Comparison of ENCODE assay signal across 12 cellular contexts in genomic region chr5:96734871-96735325, GRCh38.
A peak's percentile ranks its signal among the peaks of the same experiment; 100 is the strongest.
DNase-seq lines count a peak whose midpoint lies in the region; ATAC-seq and TF ChIP-seq lines count a peak whose summit lies in the region.
"Had no signal": no experiment of that assay in that cellular context is flagged by ENCODE, and none has a peak within 500 bp of the region (broad histone marks: within the 10 kb centered on the region; RNA-seq: fewer than 3 reads in every experiment).

No MANE protein-coding gene starts in this region.

- no peak for TF ChIP-seq POLR2A in uterus (IDR thresholded peaks at IDR 0.05)

- TF ChIP-seq CTCF in left ventricle myocardium inferior (IDR thresholded peaks at IDR 0.05; ENCODE audit: borderline replicate concordance) (no peak), upper lobe of right lung (IDR thresholded peaks at IDR 0.05) (no peak), uterus (IDR thresholded peaks at IDR 0.05) (no peak)

- peaks cover 42% of the 10 kb centered on the region for H3K36me3 Mint-ChIP-seq in T-cell

- intact Hi-C loops in left ventricle myocardium inferior (cut with micrococcal nuclease) (no loop called here), cardiac septum (cut with DNase I) (no loop called here), upper lobe of right lung (cut with DNase I) (no loop called here), uterus (cut with DNase I; ENCODE audit: low total_unique reads) (no loop called here)

- ATAC-seq in T-cell (replicated peaks in 1 of 4): no peak
- peak; percentile 28 for ATAC-seq in upper lobe of right lung
- no peak for ATAC-seq in HG03571 (IDR thresholded peaks at IDR 0.05; ENCODE audit: unreplicated experiment)
- ATAC-seq: activated CD8-positive, alpha-beta memory T cell treated with anti-CD3 and anti-CD28 coated beads, Interleukin-2, amount 10 ng/mL, durations not matched to agents 7 days and 5 days had no signal

- H3K27ac ChIP-seq in left ventricle myocardium inferior (replicated peaks) (peak overlapping the region; percentile 47), upper lobe of right lung (no peak overlapping the region), uterus (no peak overlapping the region)
- H3K27ac ChIP-seq: SJSA1 had no signal

- no peak overlapping the region for H3K4me3 Mint-ChIP-seq in T-cell
- H3K4me3 Mint-ChIP-seq: activated CD8-positive, alpha-beta memory T cell treated with anti-CD3 and anti-CD28 coated beads, Interleukin-2, amount 10 ng/mL, durations not matched to agents 7 days and 5 days had no signal

- H3K4me1 ChIP-seq in left ventricle myocardium inferior: peaks cover 43% of the 10 kb centered on the region
- peaks cover 12% of the 10 kb centered on the region for H3K4me1 ChIP-seq in upper lobe of right lung
- H3K4me1 ChIP-seq in uterus: no peaks in the 10 kb centered on the region
- H3K4me1 ChIP-seq: SJSA1 had no signal

- H3K36me3 ChIP-seq in left ventricle myocardium inferior: peaks cover 55% of the 10 kb centered on the region
- H3K36me3 ChIP-seq in upper lobe of right lung: peaks cover 55% of the 10 kb centered on the region
- no peaks in the 10 kb centered on the region for H3K36me3 ChIP-seq in uterus

- DNase-seq in left ventricle myocardium inferior (no peak), cardiac septum (ENCODE audit: low spot score) (no peak), T-cell (no peak), fibroblast of peridontal ligament (ENCODE audit: extremely low read depth) (peak; percentile 34), upper lobe of right lung (no peak), uterus (no peak), NCI-H2081 treated with DMSO at 0.1 percent for 48 hours (lab: John Stamatoyannopoulos, UW) (no peak)
- DNase-seq: activated CD8-positive, alpha-beta memory T cell treated with anti-CD3 and anti-CD28 coated beads, Interleukin-2, amount 10 ng/mL, durations not matched to agents 7 days and 5 days; midbrain had no signal

- CTCF ChIA-PET in T-cell (lab: Charles Lee): interaction anchor here in 1 of 2 donors (0.7 to 1.6 kb wide), 2 partner anchors 22 to 402 kb away, joined by 3 to 8 read pairs; no protein-coding TSS in a partner anchor

- H3K4me3 ChIP-seq in left ventricle myocardium inferior: no peak overlapping the region
- H3K4me3 ChIP-seq in upper lobe of right lung: no peak overlapping the region
- H3K4me3 ChIP-seq in uterus: no peak overlapping the region
- H3K4me3 ChIP-seq: SJSA1, skin epidermis had no signal

- H3K9me3 Mint-ChIP-seq in T-cell: no peaks in the 10 kb centered on the region

- POLR2A ChIA-PET in T-cell (lab: Charles Lee): interaction anchor here in 1 of 2 donors (0.7 kb wide), 1 partner anchor 12 kb away, joined by 3 read pairs; no protein-coding TSS in a partner anchor

- H3K27ac Mint-ChIP-seq in T-cell: peak overlapping the region; percentile 63 to 72
- H3K27ac Mint-ChIP-seq: activated CD8-positive, alpha-beta memory T cell treated with anti-CD3 and anti-CD28 coated beads, Interleukin-2, amount 10 ng/mL, durations not matched to agents 7 days and 5 days had no signal

- H3K27me3 ChIP-seq in left ventricle myocardium inferior (ENCODE audit: low read depth) (no peaks in the 10 kb centered on the region), upper lobe of right lung (no peaks in the 10 kb centered on the region), uterus (no peaks in the 10 kb centered on the region)
- H3K27me3 ChIP-seq: SJSA1 had no signal

- H3K27me3 Mint-ChIP-seq in T-cell: no peaks in the 10 kb centered on the region
- H3K27me3 Mint-ChIP-seq: activated CD8-positive, alpha-beta memory T cell treated with anti-CD3 and anti-CD28 coated beads, Interleukin-2, amount 10 ng/mL, durations not matched to agents 7 days and 5 days had no signal

- no peaks in the 10 kb centered on the region for H3K9me3 ChIP-seq in left ventricle myocardium inferior (replicated peaks)
- no peaks in the 10 kb centered on the region for H3K9me3 ChIP-seq in upper lobe of right lung
- no peaks in the 10 kb centered on the region for H3K9me3 ChIP-seq in uterus
- H3K9me3 ChIP-seq: SJSA1 had no signal

- peaks cover 15 to 21% (median 16%) of the 10 kb centered on the region in 3 donors for H3K4me1 Mint-ChIP-seq in T-cell
